ENCODE assay signal across 8 cellular contexts in the genomic region with DNA sequence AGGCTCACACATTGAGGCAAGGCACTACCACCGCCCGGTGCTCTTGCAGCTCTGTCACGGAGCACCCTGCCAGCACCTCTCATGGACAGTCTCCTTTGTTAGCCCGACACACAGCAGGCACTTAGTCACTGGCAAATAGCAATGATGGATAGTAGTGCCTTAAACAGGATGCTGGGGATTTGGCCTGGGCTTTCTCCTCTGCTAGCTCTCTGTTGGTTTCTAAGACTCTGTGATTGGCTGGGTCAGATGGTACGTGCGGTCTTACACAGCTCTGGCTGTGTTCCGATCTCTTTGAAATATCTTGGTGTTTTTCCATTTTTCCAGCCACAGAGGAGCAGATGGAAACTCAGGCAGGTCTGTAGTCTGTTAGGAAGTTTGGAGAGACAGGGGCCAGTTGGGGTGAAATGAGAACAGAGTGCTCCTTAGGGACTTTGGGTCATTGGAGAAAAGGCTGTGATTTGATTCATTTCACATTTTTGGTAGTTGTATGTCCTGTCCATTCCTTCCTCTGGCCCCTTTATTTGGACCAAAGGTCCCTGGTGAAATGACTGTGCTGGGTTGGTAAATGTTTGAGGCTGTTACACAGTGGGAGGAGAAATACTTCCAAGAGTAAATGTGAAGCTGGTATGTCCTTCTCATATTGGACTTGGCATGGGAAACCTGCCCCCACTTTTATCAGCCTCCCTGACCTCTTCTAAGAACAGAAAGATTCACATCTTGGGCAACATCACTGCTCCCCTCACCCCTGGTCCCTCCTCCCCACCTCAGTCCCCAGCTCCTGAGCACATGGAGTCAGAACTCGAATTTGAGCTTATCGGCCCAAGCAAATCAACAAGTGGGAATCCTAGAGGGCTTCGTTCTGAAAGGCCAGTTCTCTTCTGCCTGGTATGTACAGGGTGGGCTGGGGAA. TPM values are rescaled to one million over a fixed set of nuclear protein-coding genes. Genes with fewer than 3 reads are reported as not detected.
DNase-seq lines count a peak whose midpoint lies in the region; ATAC-seq and TF ChIP-seq lines count a peak whose summit lies in the region.

No MANE protein-coding gene starts in this region.

- no peaks in the 10 kb centered on the region for H3K27me3 Mint-ChIP-seq in stimulated activated naive CD8-positive, alpha-beta T cell treated with anti-CD3 and anti-CD28 coated beads, Interleukin-15, Interleukin-2, amounts not matched to agents 100 ng/mL and 50 ng/mL, for 24 hours
- H3K27me3 Mint-ChIP-seq in mesothelial cell of epicardium (ENCODE audit: low read depth), result no peaks in the 10 kb centered on the region

- TF ChIP-seq CTCF in cardiac fibroblast (IDR thresholded peaks at IDR 0.05; ENCODE audit: low read depth, low read length) (peak; percentile 12), mesothelial cell of epicardium (IDR thresholded peaks at IDR 0.05; ENCODE audit: unreplicated experiment) (no peak)

- peaks cover 9% of the 10 kb centered on the region for H3K36me3 Mint-ChIP-seq in stimulated activated naive CD8-positive, alpha-beta T cell treated with anti-CD3 and anti-CD28 coated beads, Interleukin-15, Interleukin-2, amounts not matched to agents 100 ng/mL and 50 ng/mL, for 24 hours (ENCODE audit: low read depth)
- H3K36me3 Mint-ChIP-seq in mesothelial cell of epicardium, result peaks cover 6% of the 10 kb centered on the region

- peak overlapping the region in 1 of 2 donors; percentile 97 for H3K4me3 ChIP-seq in cardiac fibroblast (replicated peaks in 1 of 2; ENCODE audit: low read depth in 2 of 2, low read length in 2 of 2)

- H3K27ac Mint-ChIP-seq in stimulated activated naive CD8-positive, alpha-beta T cell treated with anti-CD3 and anti-CD28 coated beads, Interleukin-15, Interleukin-2, amounts not matched to agents 100 ng/mL and 50 ng/mL, for 24 hours, result peak overlapping the region; percentile 85
- peak overlapping the region; percentile 75 for H3K27ac Mint-ChIP-seq in mesothelial cell of epicardium

- peaks cover 82% of the 10 kb centered on the region for H3K4me1 Mint-ChIP-seq in stimulated activated naive CD8-positive, alpha-beta T cell treated with anti-CD3 and anti-CD28 coated beads, Interleukin-15, Interleukin-2, amounts not matched to agents 100 ng/mL and 50 ng/mL, for 24 hours (ENCODE audit: low read depth)
- H3K4me1 Mint-ChIP-seq in mesothelial cell of epicardium, result peaks cover 65% of the 10 kb centered on the region

- no peak for ATAC-seq in stimulated activated naive CD8-positive, alpha-beta T cell treated with anti-CD3 and anti-CD28 coated beads, Interleukin-15, Interleukin-2, amounts not matched to agents 100 U/mL and 50 U/mL, for 24 hours
- no peak for ATAC-seq in HG03521 (IDR thresholded peaks at IDR 0.05; ENCODE audit: unreplicated experiment)

- peaks cover 4% of the 10 kb centered on the region for H3K9me3 Mint-ChIP-seq in stimulated activated naive CD8-positive, alpha-beta T cell treated with anti-CD3 and anti-CD28 coated beads, Interleukin-15, Interleukin-2, amounts not matched to agents 100 ng/mL and 50 ng/mL, for 24 hours
- peaks cover 6% of the 10 kb centered on the region for H3K9me3 Mint-ChIP-seq in mesothelial cell of epicardium

- no peak for DNase-seq in stimulated activated naive CD8-positive, alpha-beta T cell treated with anti-CD3 and anti-CD28 coated beads, Interleukin-15, Interleukin-2, amounts not matched to agents 100 U/mL and 50 U/mL, for 24 hours
- DNase-seq in cardiac fibroblast (ENCODE audit: low read depth in 2 of 2), result peak; percentile 95 to 98
- DNase-seq in mesothelial cell of epicardium (ENCODE audit: low spot score in 2 of 2, unreplicated experiment in 2 of 2), result no peak
- DNase-seq in NCI-H446 treated with DMSO at 0.1 percent for 48 hours (lab: John Stamatoyannopoulos, UW), result no peak
- no peak for DNase-seq in HuH-7 (ENCODE audit: low spot score)
- DNase-seq in stimulated activated CD4-positive, alpha-beta T cell treated with anti-CD3 and anti-CD28 coated beads, Interleukin-4, amount 100 ng/mL, for 4 hours, result no peak

- peak overlapping the region; percentile 21 for H3K4me3 Mint-ChIP-seq in stimulated activated naive CD8-positive, alpha-beta T cell treated with anti-CD3 and anti-CD28 coated beads, Interleukin-15, Interleukin-2, amounts not matched to agents 100 ng/mL and 50 ng/mL, for 24 hours
- peak overlapping the region; percentile 47 for H3K4me3 Mint-ChIP-seq in mesothelial cell of epicardium

RNA-seq across cellular contexts. Expression of gene SMIM3, which starts 3.4 kb away (rescaled TPM):
- 42.7 to 46.3 TPM (median 45.4 TPM) in 3 replicates for total RNA-seq in mesothelial cell of epicardium

RNA-seq across cellular contexts. Expression of gene DCTN4, which starts 23.1 kb away (rescaled TPM):
- total RNA-seq in mesothelial cell of epicardium, result 75.7 to 82.4 TPM (median 76.1 TPM) in 3 replicates

Comparison
In these comparisons a context has a peak if more than half of its experiments do, and no peak if none do; other contexts are left out.
1. DNase-seq: peak in cardiac fibroblast (2 of 2); none in stimulated activated naive CD8-positive, alpha-beta T cell treated with anti-CD3 and anti-CD28 coated beads, Interleukin-15, Interleukin-2, amounts not matched to agents 100 U/mL and 50 U/mL, for 24 hours (single experiment), mesothelial cell of epicardium (0 of 2), NCI-H446 treated with DMSO at 0.1 percent for 48 hours (single experiment), HuH-7 (single experiment) and stimulated activated CD4-positive, alpha-beta T cell treated with anti-CD3 and anti-CD28 coated beads, Interleukin-4, amount 100 ng/mL, for 4 hours (0 of 2).